12 cellular contexts compared by ENCODE assay signal in genomic region chr4:16967722-16968121, GRCh38.
DNase-seq lines count a peak whose midpoint lies in the region; ATAC-seq and TF ChIP-seq lines count a peak whose summit lies in the region.
"Had no signal": no experiment of that assay in that cellular context is flagged by ENCODE, and none has a peak within 500 bp of the region (broad histone marks: within the 10 kb centered on the region; RNA-seq: fewer than 3 reads in every experiment).

No MANE protein-coding gene starts in this region.

- H4K91ac ChIP-seq in mesenchymal stem cell (ENCODE audit: low read length): no peak overlapping the region

- no peaks in the 10 kb centered on the region for H3K36me3 Mint-ChIP-seq in activated CD8-positive, alpha-beta T cell treated with anti-CD3 and anti-CD28 coated beads, Interleukin-2, amount 10 ng/mL, durations not matched to agents 7 days and 5 days (ENCODE audit: low read depth)
- no peaks in the 10 kb centered on the region for H3K36me3 Mint-ChIP-seq in chondrocyte (ENCODE audit: low read depth)
- H3K36me3 Mint-ChIP-seq: CD4-positive, CD25-positive, alpha-beta regulatory T cell had no signal

- no peak for ATAC-seq in activated CD8-positive, alpha-beta T cell treated with anti-CD3 and anti-CD28 coated beads, Interleukin-2, amount 10 ng/mL, durations not matched to agents 7 days and 5 days

- WGBS in GM23248 (ENCODE audit: low coverage in 1 of 2, low lambda C conversion rate in 2 of 2, missing lambda C conversion rate in 2 of 2), 2 experiments: 11 to 12% methylated on average over 5 of the region's 5 CpGs
- 18 to 26% methylated on average over 5 of the region's 5 CpGs for WGBS in esophagus squamous epithelium, 2 donors
- WGBS in mesenchymal stem cell: 62% methylated on average over 5 of the region's 5 CpGs

- no peaks in the 10 kb centered on the region for H3F3A ChIP-seq in GM23248 (ENCODE audit: insufficient read depth)

- in situ Hi-C loops in GM23248 (cut with MboI): no loop called here

- H2BK15ac ChIP-seq in mesenchymal stem cell (ENCODE audit: low read depth, poor library complexity, severe bottlenecking): no peak overlapping the region

- no peak overlapping the region for H3K27ac Mint-ChIP-seq in activated CD8-positive, alpha-beta T cell treated with anti-CD3 and anti-CD28 coated beads, Interleukin-2, amount 10 ng/mL, durations not matched to agents 7 days and 5 days
- no peak overlapping the region for H3K27ac Mint-ChIP-seq in chondrocyte (ENCODE audit: unreplicated experiment)

- H3K4me2 ChIP-seq in GM23248 (ENCODE audit: unreplicated experiment) (peak overlapping the region; percentile 14), mesenchymal stem cell (ENCODE audit: low read length, poor library complexity, severe bottlenecking) (no peak overlapping the region)

- H3K9ac ChIP-seq in GM23248 (no peak overlapping the region), mesenchymal stem cell (ENCODE audit: low read length) (peak overlapping the region; percentile 2)

- no peak overlapping the region for H3K4me3 Mint-ChIP-seq in activated CD8-positive, alpha-beta T cell treated with anti-CD3 and anti-CD28 coated beads, Interleukin-2, amount 10 ng/mL, durations not matched to agents 7 days and 5 days
- no peak overlapping the region for H3K4me3 Mint-ChIP-seq in chondrocyte (ENCODE audit: unreplicated experiment)
- H3K4me3 Mint-ChIP-seq: CD4-positive, CD25-positive, alpha-beta regulatory T cell had no signal

- no peaks in the 10 kb centered on the region for H3K79me1 ChIP-seq in mesenchymal stem cell (replicated peaks; ENCODE audit: low read length, poor library complexity, severe bottlenecking)

- TF ChIP-seq CTCF in esophagus squamous epithelium (IDR thresholded peaks at IDR 0.05) (no peak), chondrocyte (IDR thresholded peaks at IDR 0.05) (no peak)

- H3K4me1 ChIP-seq in GM23248 (ENCODE audit: insufficient read depth): peaks cover 8% of the 10 kb centered on the region
- peaks cover 0 to 48% (median 33%) of the 10 kb centered on the region in 3 donors for H3K4me1 ChIP-seq in esophagus squamous epithelium
- no peaks in the 10 kb centered on the region for H3K4me1 ChIP-seq in mesenchymal stem cell (ENCODE audit: control insufficient read depth, insufficient read depth, low read depth, low read length)
- H3K4me1 ChIP-seq: SJSA1 had no signal

- no peak overlapping the region for H3K14ac ChIP-seq in mesenchymal stem cell (ENCODE audit: low read length in 2 of 2)

- no peaks in the 10 kb centered on the region for H3K27me3 ChIP-seq in GM23248 (replicated peaks; ENCODE audit: insufficient read depth)
- H3K27me3 ChIP-seq in esophagus squamous epithelium: no peaks in the 10 kb centered on the region
- no peaks in the 10 kb centered on the region for H3K27me3 ChIP-seq in mesenchymal stem cell (ENCODE audit: control insufficient read depth in 1 of 2, insufficient read depth in 1 of 2, low read length in 2 of 2)
- H3K27me3 ChIP-seq: SJSA1 had no signal

- no peak overlapping the region for H2BK12ac ChIP-seq in mesenchymal stem cell (ENCODE audit: low read length in 2 of 2)

- TF ChIP-seq POLR2A in esophagus squamous epithelium (IDR thresholded peaks at IDR 0.05): no peak

- H3K23ac ChIP-seq in mesenchymal stem cell (ENCODE audit: low read length in 2 of 2): no peak overlapping the region

- no peaks in the 10 kb centered on the region for H3K9me2 ChIP-seq in GM23248 (ENCODE audit: insufficient read depth)

- no peak overlapping the region for H2BK5ac ChIP-seq in mesenchymal stem cell (ENCODE audit: low read depth, low read length, poor library complexity, severe bottlenecking)

- peak overlapping the region; percentile 61 for H2AFZ ChIP-seq in GM23248
- no peak overlapping the region for H2AFZ ChIP-seq in mesenchymal stem cell (ENCODE audit: low read depth, low read length)

- no peak overlapping the region for H3K18ac ChIP-seq in mesenchymal stem cell (ENCODE audit: low read depth in 1 of 2, low read length in 2 of 2)

- H3K4me1 Mint-ChIP-seq in activated CD8-positive, alpha-beta T cell treated with anti-CD3 and anti-CD28 coated beads, Interleukin-2, amount 10 ng/mL, durations not matched to agents 7 days and 5 days (ENCODE audit: low read depth): no peaks in the 10 kb centered on the region
- H3K4me1 Mint-ChIP-seq in chondrocyte (ENCODE audit: low read depth): peaks cover 9% of the 10 kb centered on the region
- H3K4me1 Mint-ChIP-seq: CD4-positive, CD25-positive, alpha-beta regulatory T cell had no signal

- H4K8ac ChIP-seq in mesenchymal stem cell (ENCODE audit: low read length): no peak overlapping the region

- H3K9me3 ChIP-seq in GM23248 (ENCODE audit: low read depth) (no peaks in the 10 kb centered on the region), esophagus squamous epithelium (no peaks in the 10 kb centered on the region), mesenchymal stem cell (ENCODE audit: control insufficient read depth, low read length) (no peaks in the 10 kb centered on the region)

- H2AK5ac ChIP-seq in mesenchymal stem cell (ENCODE audit: low read length, severe bottlenecking): no peak overlapping the region

- H3K36me3 ChIP-seq in GM23248 (ENCODE audit: low read depth): no peaks in the 10 kb centered on the region
- H3K36me3 ChIP-seq in esophagus squamous epithelium: no peaks in the 10 kb centered on the region
- no peaks in the 10 kb centered on the region for H3K36me3 ChIP-seq in mesenchymal stem cell (ENCODE audit: control insufficient read depth in 1 of 2, insufficient read depth in 2 of 2, low read depth in 1 of 2, low read length in 2 of 2)
- H3K36me3 ChIP-seq: SJSA1 had no signal

- intact Hi-C loops in esophagus squamous epithelium (cut with DNase I): no loop called here

- H3K27me3 Mint-ChIP-seq in activated CD8-positive, alpha-beta T cell treated with anti-CD3 and anti-CD28 coated beads, Interleukin-2, amount 10 ng/mL, durations not matched to agents 7 days and 5 days (ENCODE audit: low read depth): no peaks in the 10 kb centered on the region
- H3K27me3 Mint-ChIP-seq in chondrocyte (ENCODE audit: low read depth): peaks cover 1% of the 10 kb centered on the region
- H3K27me3 Mint-ChIP-seq: CD4-positive, CD25-positive, alpha-beta regulatory T cell had no signal

- H3K4ac ChIP-seq in mesenchymal stem cell (ENCODE audit: low read depth in 1 of 2, low read length in 2 of 2): no peak overlapping the region

- H2BK120ac ChIP-seq in mesenchymal stem cell (ENCODE audit: low read depth, low read length): no peak overlapping the region

- no peaks in the 10 kb centered on the region for H3K79me2 ChIP-seq in GM23248 (ENCODE audit: insufficient read depth)

- no peaks in the 10 kb centered on the region for H4K20me1 ChIP-seq in GM23248 (ENCODE audit: insufficient read depth)

- H3K9me3 Mint-ChIP-seq in activated CD8-positive, alpha-beta T cell treated with anti-CD3 and anti-CD28 coated beads, Interleukin-2, amount 10 ng/mL, durations not matched to agents 7 days and 5 days (ENCODE audit: insufficient read depth): no peaks in the 10 kb centered on the region
- H3K9me3 Mint-ChIP-seq in chondrocyte (ENCODE audit: low read depth): peaks cover 2% of the 10 kb centered on the region

- no peak overlapping the region for H3K27ac ChIP-seq in GM23248
- peak overlapping the region; percentile 59 to 83 (median 73) for H3K27ac ChIP-seq in esophagus squamous epithelium
- no peak overlapping the region for H3K27ac ChIP-seq in mesenchymal stem cell (ENCODE audit: low read length, poor library complexity, severe bottlenecking)
- H3K27ac ChIP-seq: SJSA1 had no signal

- CTCF ChIA-PET in activated CD8-positive, alpha-beta T cell treated with anti-CD3 and anti-CD28 coated beads, Interleukin-2, amount 10 ng/mL, durations not matched to agents 7 days and 5 days (lab: Charles Lee): no interaction called here

- POLR2A ChIA-PET in activated CD8-positive, alpha-beta T cell treated with anti-CD3 and anti-CD28 coated beads, Interleukin-2, amount 10 ng/mL, durations not matched to agents 7 days and 5 days (lab: Charles Lee): no interaction called here

- H3K4me3 ChIP-seq in GM23248 (no peak overlapping the region), esophagus squamous epithelium (no peak overlapping the region), mesenchymal stem cell (ENCODE audit: insufficient read depth in 1 of 2, low read depth in 1 of 2, low read length in 2 of 2) (no peak overlapping the region)
- H3K4me3 ChIP-seq: lung, SJSA1 had no signal

- DNase-seq in GM23248: peak; percentile 60
- peak; percentile 1 for DNase-seq in esophagus squamous epithelium (lab: John Stamatoyannopoulos, UW)
- no peak for DNase-seq in mesenchymal stem cell
- DNase-seq in stromal cell of bone marrow (ENCODE audit: low read depth): peak; percentile 53
- DNase-seq in NCI-H1436 (lab: John Stamatoyannopoulos, UW): no peak
- DNase-seq in 8988T: no peak
- no peak for DNase-seq in activated CD8-positive, alpha-beta T cell treated with anti-CD3 and anti-CD28 coated beads, Interleukin-2, amount 10 ng/mL, durations not matched to agents 7 days and 5 days
- no peak for DNase-seq in chondrocyte (ENCODE audit: low spot score)
- DNase-seq: CD4-positive, CD25-positive, alpha-beta regulatory T cell; NCI-H1417 had no signal

Comparison
In these comparisons a context has a peak if more than half of its experiments do, and no peak if none do; other contexts are left out.
1. DNase-seq: peak in GM23248 (single experiment), esophagus squamous epithelium (single experiment) and stromal cell of bone marrow (single experiment); none in mesenchymal stem cell (single experiment), NCI-H1436 (single experiment), 8988T (single experiment), activated CD8-positive, alpha-beta T cell treated with anti-CD3 and anti-CD28 coated beads, Interleukin-2, amount 10 ng/mL, durations not matched to agents 7 days and 5 days (single experiment) and chondrocyte (single experiment).
2. H3K27ac ChIP-seq: peak in esophagus squamous epithelium (4 of 4); none in GM23248 (single experiment) and mesenchymal stem cell (single experiment).